In genomic region chr15:43105077-43105769, GRCh38 we compare ENCODE assay signal across 8 cellular contexts. TPM values are rescaled to one million over a fixed set of nuclear protein-coding genes. Genes with fewer than 3 reads are reported as not detected.
DNase-seq lines count a peak whose midpoint lies in the region; ATAC-seq and TF ChIP-seq lines count a peak whose summit lies in the region.

No MANE protein-coding gene starts in this region.

- H3K9me3 Mint-ChIP-seq in T-cell (no peaks in the 10 kb centered on the region), memory B cell (no peaks in the 10 kb centered on the region)

- H3K27ac Mint-ChIP-seq in T-cell: peak overlapping the region; percentile 98 to 99
- peak overlapping the region; percentile 99 for H3K27ac Mint-ChIP-seq in memory B cell

- CTCF ChIA-PET in T-cell (lab: Charles Lee): interaction anchor here in 1 of 2 donors (1.0 to 1.8 kb wide), 2 partner anchors 29 to 78 kb away, joined by 4 read pairs; no protein-coding TSS in a partner anchor

- H3K27me3 Mint-ChIP-seq in T-cell: peaks cover 0 to 4% of the 10 kb centered on the region in 2 donors
- peaks cover 1% of the 10 kb centered on the region for H3K27me3 Mint-ChIP-seq in memory B cell

- intact Hi-C loops in tibial artery (cut with DNase I; ENCODE audit: low total_unique reads): no loop called here

- H3K27ac ChIP-seq in duodenal mucosa (ENCODE audit: low read depth, low read length) (peak overlapping the region; percentile 76), tibial artery (peak overlapping the region; percentile 83 to 94)

- H3K4me1 Mint-ChIP-seq in T-cell (peaks cover 55 to 59% (median 56%) of the 10 kb centered on the region in 3 donors), memory B cell (peaks cover 30% of the 10 kb centered on the region)

- H3K4me3 ChIP-seq in duodenal mucosa (ENCODE audit: low read depth in 1 of 2, low read length in 2 of 2): peak overlapping the region; percentile 85 to 96
- H3K4me3 ChIP-seq in tibial artery: peak overlapping the region; percentile 57 to 85

- DNase-seq in DMS79 treated with DMSO at 0.1 percent for 48 hours (lab: John Stamatoyannopoulos, UW) (peak; percentile 19), DMS79 (lab: John Stamatoyannopoulos, UW) (no peak), T-cell (peak in 15 of 34 experiments; percentile 4 to 37 (median 26)), memory B cell (ENCODE audit: low spot score in 2 of 2) (peak in 1 of 2 donors; percentile 9), tibial artery (no peak)
- no peak for DNase-seq in central memory CD4-positive, alpha-beta T cell

- peak overlapping the region; percentile 86 to 98 (median 92) for H3K4me3 Mint-ChIP-seq in T-cell
- peak overlapping the region; percentile 98 for H3K4me3 Mint-ChIP-seq in memory B cell

- POLR2A ChIA-PET in T-cell (lab: Charles Lee): interaction anchor here in 1 of 2 donors (0.6 kb wide), 1 partner anchor 38 kb away, joined by 4 read pairs; no protein-coding TSS in a partner anchor

- no peak for TF ChIP-seq CTCF in tibial artery (IDR thresholded peaks at IDR 0.05)

- H3K9ac ChIP-seq in duodenal mucosa (ENCODE audit: low read depth in 1 of 2, low read length in 2 of 2): peak overlapping the region; percentile 88 to 93

- H3K36me3 ChIP-seq in duodenal mucosa (ENCODE audit: control insufficient read depth in 1 of 2, insufficient read depth in 2 of 2, low read length in 2 of 2) (peaks cover 5 to 9% of the 10 kb centered on the region in 2 donors), tibial artery (peaks cover 0 to 25% (median 5%) of the 10 kb centered on the region in 3 donors)

- no peaks in the 10 kb centered on the region for H3K27me3 ChIP-seq in duodenal mucosa (ENCODE audit: control insufficient read depth in 1 of 2, insufficient read depth in 2 of 2, low read length in 2 of 2)
- H3K27me3 ChIP-seq in tibial artery: no peaks in the 10 kb centered on the region

- ATAC-seq in HG03095 (IDR thresholded peaks at IDR 0.05; ENCODE audit: unreplicated experiment) (peak; percentile 24), T-cell (replicated peaks in 1 of 4) (peak; percentile 37 to 43 (median 38)), memory B cell (ENCODE audit: low read depth) (peak; percentile 46)

- H3K4me1 ChIP-seq in duodenal mucosa (ENCODE audit: control insufficient read depth in 1 of 2, insufficient read depth in 2 of 2, low read length in 2 of 2) (peaks cover 14 to 17% of the 10 kb centered on the region in 2 donors), tibial artery (peaks cover 0 to 31% (median 17%) of the 10 kb centered on the region in 4 donors)

- no peaks in the 10 kb centered on the region for H3K9me3 ChIP-seq in duodenal mucosa (ENCODE audit: control insufficient read depth in 1 of 2, low read length in 2 of 2)
- H3K9me3 ChIP-seq in tibial artery: no peaks in the 10 kb centered on the region

- H3K36me3 Mint-ChIP-seq in T-cell (peaks cover 30% of the 10 kb centered on the region), memory B cell (peaks cover 17% of the 10 kb centered on the region)

RNA-seq across cellular contexts. Expression of gene UBR1, which starts 0.6 kb away (rescaled TPM):
- 10 to 100 TPM; 35.0 to 55.6 (median 41.0) TPM for total RNA-seq in T-cell

RNA-seq across cellular contexts. Expression of gene TMEM62, which starts 28.2 kb away (rescaled TPM):
- total RNA-seq in T-cell: 10 to 100 TPM; 14.8 to 20.2 (median 16.4) TPM
